1 cellular context compared by ENCODE assay signal in the genomic region with DNA sequence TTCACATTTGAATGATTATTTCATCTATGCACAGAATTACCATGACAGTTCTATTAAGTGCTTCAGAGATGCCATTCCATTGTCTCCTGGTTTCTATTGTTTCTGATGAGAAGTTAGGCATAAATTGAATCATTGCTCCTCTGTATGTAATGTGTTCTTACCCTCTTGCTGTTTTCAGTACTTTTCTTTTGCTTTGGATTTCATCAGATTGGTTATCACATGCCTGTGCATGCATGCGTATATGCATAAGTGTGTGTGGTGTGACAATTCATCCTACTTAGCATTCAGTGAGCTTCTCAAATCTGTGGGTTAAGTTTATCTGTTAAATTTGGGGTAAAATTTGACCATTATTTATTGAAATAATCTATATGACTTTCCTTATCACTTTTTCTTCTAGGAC.
TF ChIP-seq lines count a peak whose summit lies in the region.

No MANE protein-coding gene starts in this region.

TF ChIP-seq in GM23338, 12 proteins besides CTCF, POLR2A, EP300 and RAD21 (continued from another document):
- TF ChIP-seq, protein P1, sequence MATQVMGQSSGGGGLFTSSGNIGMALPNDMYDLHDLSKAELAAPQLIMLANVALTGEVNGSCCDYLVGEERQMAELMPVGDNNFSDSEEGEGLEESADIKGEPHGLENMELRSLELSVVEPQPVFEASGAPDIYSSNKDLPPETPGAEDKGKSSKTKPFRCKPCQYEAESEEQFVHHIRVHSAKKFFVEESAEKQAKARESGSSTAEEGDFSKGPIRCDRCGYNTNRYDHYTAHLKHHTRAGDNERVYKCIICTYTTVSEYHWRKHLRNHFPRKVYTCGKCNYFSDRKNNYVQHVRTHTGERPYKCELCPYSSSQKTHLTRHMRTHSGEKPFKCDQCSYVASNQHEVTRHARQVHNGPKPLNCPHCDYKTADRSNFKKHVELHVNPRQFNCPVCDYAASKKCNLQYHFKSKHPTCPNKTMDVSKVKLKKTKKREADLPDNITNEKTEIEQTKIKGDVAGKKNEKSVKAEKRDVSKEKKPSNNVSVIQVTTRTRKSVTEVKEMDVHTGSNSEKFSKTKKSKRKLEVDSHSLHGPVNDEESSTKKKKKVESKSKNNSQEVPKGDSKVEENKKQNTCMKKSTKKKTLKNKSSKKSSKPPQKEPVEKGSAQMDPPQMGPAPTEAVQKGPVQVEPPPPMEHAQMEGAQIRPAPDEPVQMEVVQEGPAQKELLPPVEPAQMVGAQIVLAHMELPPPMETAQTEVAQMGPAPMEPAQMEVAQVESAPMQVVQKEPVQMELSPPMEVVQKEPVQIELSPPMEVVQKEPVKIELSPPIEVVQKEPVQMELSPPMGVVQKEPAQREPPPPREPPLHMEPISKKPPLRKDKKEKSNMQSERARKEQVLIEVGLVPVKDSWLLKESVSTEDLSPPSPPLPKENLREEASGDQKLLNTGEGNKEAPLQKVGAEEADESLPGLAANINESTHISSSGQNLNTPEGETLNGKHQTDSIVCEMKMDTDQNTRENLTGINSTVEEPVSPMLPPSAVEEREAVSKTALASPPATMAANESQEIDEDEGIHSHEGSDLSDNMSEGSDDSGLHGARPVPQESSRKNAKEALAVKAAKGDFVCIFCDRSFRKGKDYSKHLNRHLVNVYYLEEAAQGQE (IDR thresholded peaks at IDR 0.05; ENCODE audit: unreplicated experiment): no peak
